In the genomic region with DNA sequence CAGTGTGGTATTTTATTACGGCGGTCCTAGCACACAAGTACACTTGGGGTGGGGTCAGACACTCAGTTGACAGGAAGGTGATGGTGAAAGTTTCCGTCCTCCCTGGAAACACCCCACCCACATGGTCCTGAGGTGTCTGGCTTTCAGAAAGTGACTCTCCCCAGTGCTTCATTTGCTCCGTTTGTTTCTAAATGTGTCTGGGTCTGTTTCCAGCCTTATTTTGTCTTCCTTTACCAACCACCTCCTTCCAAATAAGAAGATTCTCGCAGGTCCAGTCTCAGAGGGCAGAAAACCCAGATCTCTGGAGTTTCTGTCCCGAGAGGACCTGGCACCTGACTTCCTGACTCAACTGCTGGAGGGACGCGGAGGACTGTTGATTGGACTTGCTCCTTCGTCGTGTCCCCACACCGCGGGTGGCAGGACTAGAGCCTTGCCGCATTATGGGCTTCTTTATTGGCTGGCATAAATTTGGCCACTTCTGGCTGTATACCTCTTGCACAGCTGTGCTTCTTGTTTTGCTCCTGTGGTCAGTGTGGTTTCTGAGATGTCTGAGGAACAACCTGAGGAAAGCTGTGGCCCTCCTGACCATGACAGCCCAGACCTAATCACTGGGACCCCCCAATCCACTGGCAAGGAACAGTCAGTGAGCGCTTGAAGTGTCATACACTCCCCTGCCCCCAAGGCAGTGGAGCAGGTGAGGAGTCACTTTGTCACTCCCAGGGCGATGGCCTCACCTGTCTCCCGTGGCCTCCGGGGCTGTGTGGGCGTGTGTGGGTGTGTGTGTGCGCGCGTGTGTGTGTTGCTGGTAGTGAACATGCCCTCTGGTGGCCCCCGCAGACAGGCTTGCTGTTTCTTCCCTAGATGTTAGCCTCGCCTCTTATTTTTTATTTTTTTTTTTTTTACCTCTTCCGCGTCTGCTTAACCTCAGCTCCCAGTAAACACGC, we compare ENCODE assay signal across 8 cellular contexts. TPM values are rescaled to one million over a fixed set of nuclear protein-coding genes. Genes with fewer than 3 reads are reported as not detected.
DNase-seq lines count a peak whose midpoint lies in the region; ATAC-seq, FAIRE-seq and TF ChIP-seq lines count a peak whose summit lies in the region.

No MANE protein-coding gene starts in this region.

- TF ChIP-seq CTCF in GM12872 (IDR thresholded peaks at IDR 0.05; ENCODE audit: insufficient read depth, low read depth, low read length) (peak; percentile 52), HepG2 (CRISPR knock-in tag; IDR thresholded peaks at IDR 0.05) (no peak), sigmoid colon (IDR thresholded peaks at IDR 0.05) (no peak)

- TF ChIP-seq POLR2A in HepG2 (IDR thresholded peaks at IDR 0.05; ENCODE audit: insufficient read depth in 1 of 2, low read depth in 2 of 2, low read length in 2 of 2) = no peak
- no peak for TF ChIP-seq POLR2A in sigmoid colon (IDR thresholded peaks at IDR 0.05)

- no peak overlapping the region for H3K4me2 ChIP-seq in HepG2 (ENCODE audit: low read depth, low read length)

- no peak for TF ChIP-seq RAD21 in HepG2 (CRISPR knock-in tag; IDR thresholded peaks at IDR 0.05)

- intact Hi-C loops in HepG2 (cut with micrococcal nuclease; ENCODE audit: unreplicated experiment) = no loop called here
- intact Hi-C loops in sigmoid colon (cut with DNase I) = no loop called here

- TF ChIP-seq EP300 in HepG2 (IDR thresholded peaks at IDR 0.05; ENCODE audit: low read depth in 2 of 2, low read length in 2 of 2) (no peak), HepG2 (CRISPR knock-in tag; IDR thresholded peaks at IDR 0.05; ENCODE audit: borderline replicate concordance) (no peak), sigmoid colon (IDR thresholded peaks at IDR 0.05) (no peak)

- BruUV-seq in HepG2 (replicated peaks; lab: Mats Ljungman, UMichigan) = no TSS peak

- in situ Hi-C loops in HepG2 (cut with HindIII; ENCODE audit: extremely low pct_ligation_motif_present, low pct_unique_long_range_greater_than_20kb) = no loop called here

- no peaks in the 10 kb centered on the region for H3K79me2 ChIP-seq in HepG2 (ENCODE audit: insufficient read depth, low read length)

- no peaks in the 10 kb centered on the region for H3K9me3 ChIP-seq in HepG2 (ENCODE audit: low read length)
- H3K9me3 ChIP-seq in sigmoid colon = no peaks in the 10 kb centered on the region

- H3K36me3 ChIP-seq in HepG2 (replicated peaks in 1 of 2; ENCODE audit: control insufficient read depth in 1 of 2, insufficient read depth in 2 of 2, low read length in 2 of 2) = no peaks in the 10 kb centered on the region
- no peaks in the 10 kb centered on the region for H3K36me3 ChIP-seq in sigmoid colon

- H3K27ac ChIP-seq in HepG2 (ENCODE audit: extremely low read length, insufficient read depth, low read length) (no peak overlapping the region), sigmoid colon (no peak overlapping the region)

- H3K4me3 ChIP-seq in HepG2 (replicated peaks in 1 of 3; ENCODE audit: insufficient read depth in 1 of 3, low read depth in 2 of 3, low read length in 3 of 3) = no peak overlapping the region
- no peak overlapping the region for H3K4me3 ChIP-seq in sigmoid colon

- H4K20me1 ChIP-seq in HepG2 (ENCODE audit: insufficient read depth, low read length) = no peaks in the 10 kb centered on the region

- no peak overlapping the region for H2AFZ ChIP-seq in HepG2 (ENCODE audit: low read length)

- no peak for FAIRE-seq in HepG2 (lab: Jason Lieb, UNC)

- POLR2A ChIA-PET in HepG2 (lab: Yijun Ruan, JAX) = no interaction called here

- peak; percentile 49 for ATAC-seq in HG02885 (IDR thresholded peaks at IDR 0.05; ENCODE audit: poor library complexity, unreplicated experiment)
- peak; percentile 33; the same call in 1 of the 3 replicates for ATAC-seq in HepG2

- DNase-seq in activated CD4-positive, alpha-beta T cell treated with anti-CD3 and anti-CD28 coated beads, Interleukin-2, amount 50 U/mL, for 48 hours = peak; percentile 70 to 78
- DNase-seq in HepG2 (ENCODE audit: low spot score) (no peak), NCI-H146 treated with DMSO at 0.1 percent for 48 hours (lab: John Stamatoyannopoulos, UW; ENCODE audit: unreplicated experiment) (no peak), ureter (ENCODE audit: low spot score) (no peak), Ammon's horn (ENCODE audit: low spot score) (no peak), sigmoid colon (no peak)

- CTCF ChIA-PET in HepG2 (lab: Yijun Ruan, JAX; ENCODE audit: low intra/inter-chr PET ratio, low total read pairs) = no interaction called here

- H3K27me3 ChIP-seq in HepG2 (ENCODE audit: control insufficient read depth in 1 of 2, insufficient read depth in 2 of 2, low read length in 2 of 2) = no peaks in the 10 kb centered on the region
- no peaks in the 10 kb centered on the region for H3K27me3 ChIP-seq in sigmoid colon

- no peak overlapping the region for H3K9ac ChIP-seq in HepG2 (ENCODE audit: insufficient read depth, low read depth, low read length)

- 65% methylated on average over 22 of the region's 26 CpGs for WGBS in HepG2 (ENCODE audit: low lambda C conversion rate)
- 47 to 78% methylated on average over 26 of the region's 26 CpGs for WGBS in sigmoid colon, 2 donors

- H3K4me1 ChIP-seq in HepG2 (ENCODE audit: insufficient read depth, low read length) = no peaks in the 10 kb centered on the region
- H3K4me1 ChIP-seq in sigmoid colon = no peaks in the 10 kb centered on the region

TF ChIP-seq in HepG2, 621 proteins besides CTCF, POLR2A, EP300 and RAD21 (continues in another document):
- TF ChIP-seq MYC (CRISPR knock-in tag; IDR thresholded peaks at IDR 0.05; ENCODE audit: borderline replicate concordance) (no peak), NFYB (CRISPR knock-in tag; IDR thresholded peaks at IDR 0.05) (no peak), ZNF607 (CRISPR knock-in tag; IDR thresholded peaks at IDR 0.05; ENCODE audit: borderline replicate concordance) (no peak), SCMH1 (CRISPR knock-in tag; IDR thresholded peaks at IDR 0.05; ENCODE audit: borderline replicate concordance) (no peak), ZNF260 (CRISPR knock-in tag; IDR thresholded peaks at IDR 0.05; ENCODE audit: borderline replicate concordance, low read depth) (no peak), ARHGAP35 (CRISPR knock-in tag; IDR thresholded peaks at IDR 0.05; ENCODE audit: borderline replicate concordance) (no peak), HNRNPK (IDR thresholded peaks at IDR 0.05; ENCODE audit: low read depth, low read length, poor library complexity, severe bottlenecking) (no peak), ISX (CRISPR knock-in tag; conservative IDR thresholded peaks at IDR 0.05) (no peak), ZNF556 (CRISPR knock-in tag; IDR thresholded peaks at IDR 0.05; ENCODE audit: borderline replicate concordance) (no peak), ELF1 (CRISPR knock-in tag; IDR thresholded peaks at IDR 0.05) (no peak), RFX5 (IDR thresholded peaks at IDR 0.05; ENCODE audit: low read depth, low read length) (no peak)
- TF ChIP-seq, protein P1, sequence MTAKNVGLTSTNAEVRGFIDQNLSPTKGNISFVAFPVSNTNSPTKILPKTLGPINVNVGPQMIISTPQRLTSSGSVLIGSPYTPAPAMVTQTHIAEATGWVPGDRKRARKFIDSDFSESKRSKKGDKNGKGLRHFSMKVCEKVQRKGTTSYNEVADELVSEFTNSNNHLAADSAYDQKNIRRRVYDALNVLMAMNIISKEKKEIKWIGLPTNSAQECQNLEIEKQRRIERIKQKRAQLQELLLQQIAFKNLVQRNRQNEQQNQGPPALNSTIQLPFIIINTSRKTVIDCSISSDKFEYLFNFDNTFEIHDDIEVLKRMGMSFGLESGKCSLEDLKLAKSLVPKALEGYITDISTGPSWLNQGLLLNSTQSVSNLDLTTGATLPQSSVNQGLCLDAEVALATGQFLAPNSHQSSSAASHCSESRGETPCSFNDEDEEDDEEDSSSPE (CRISPR knock-in tag; IDR thresholded peaks at IDR 0.05) = no peak
- TF ChIP-seq, protein P2, sequence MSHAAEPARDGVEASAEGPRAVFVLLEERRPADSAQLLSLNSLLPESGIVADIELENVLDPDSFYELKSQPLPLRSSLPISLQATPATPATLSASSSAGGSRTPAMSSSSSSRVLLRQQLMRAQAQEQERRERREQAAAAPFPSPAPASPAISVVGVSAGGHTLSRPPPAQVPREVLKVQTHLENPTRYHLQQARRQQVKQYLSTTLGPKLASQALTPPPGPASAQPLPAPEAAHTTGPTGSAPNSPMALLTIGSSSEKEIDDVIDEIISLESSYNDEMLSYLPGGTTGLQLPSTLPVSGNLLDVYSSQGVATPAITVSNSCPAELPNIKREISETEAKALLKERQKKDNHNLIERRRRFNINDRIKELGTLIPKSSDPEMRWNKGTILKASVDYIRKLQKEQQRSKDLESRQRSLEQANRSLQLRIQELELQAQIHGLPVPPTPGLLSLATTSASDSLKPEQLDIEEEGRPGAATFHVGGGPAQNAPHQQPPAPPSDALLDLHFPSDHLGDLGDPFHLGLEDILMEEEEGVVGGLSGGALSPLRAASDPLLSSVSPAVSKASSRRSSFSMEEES (CRISPR knock-in tag; IDR thresholded peaks at IDR 0.05) = no peak

RNA-seq across cellular contexts. Expression of a gene that starts 45.6 kb away (rescaled TPM):
- 36.4 and 36.7 TPM in 2 replicates for total RNA-seq in HepG2 (2016; rRNA removed; fragmentation: Illumina TruSeq; extraction: Trizol)
- total RNA-seq in HepG2 (2016; cell fraction: cytosol; rRNA removed; fragmentation: Illumina TruSeq; extraction: Trizol; ENCODE audit: low read depth) = 5.1 and 5.6 TPM in 2 replicates
- total RNA-seq in HepG2 (2016; cell fraction: insoluble cytoplasmic fraction; rRNA removed; fragmentation: Illumina TruSeq; extraction: Trizol) = 36.6 and 39.9 TPM in 2 replicates
- total RNA-seq in HepG2 (2016; cell fraction: membrane; rRNA removed; fragmentation: Illumina TruSeq; extraction: Trizol) = 25.8 and 26.4 TPM in 2 replicates
- 46.3 and 52.7 TPM in 2 replicates for total RNA-seq in HepG2 (2016; cell fraction: nucleus; rRNA removed; fragmentation: Illumina TruSeq; extraction: Trizol)
- 32.2 and 34.8 TPM in 2 replicates for polyA plus RNA-seq in HepG2 (2011; rRNA removed)
- 15.5 and 20.6 TPM in 2 replicates for polyA plus RNA-seq in HepG2 (2011; cell fraction: cytosol; rRNA removed)
- polyA plus RNA-seq in HepG2 (2011; cell fraction: nucleus; rRNA removed) = 13.8 and 16.8 TPM in 2 replicates
- 33.3 and 34.4 TPM in 2 replicates for polyA plus RNA-seq in HepG2 (2012)
- 1.6 and 1.7 TPM in 2 replicates for polyA plus RNA-seq in HepG2 (2016; cell fraction: cytosol; fragmentation: Illumina TruSeq; extraction: Trizol; ENCODE audit: low read depth)
- 31.2 and 31.8 TPM in 2 replicates for polyA plus RNA-seq in HepG2 (2016; cell fraction: insoluble cytoplasmic fraction; fragmentation: Illumina TruSeq; extraction: Trizol; ENCODE audit: low read depth)
- 10.0 and 11.0 TPM in 2 replicates for polyA plus RNA-seq in HepG2 (2016; cell fraction: membrane; fragmentation: Illumina TruSeq; extraction: Trizol; ENCODE audit: low read depth)
- polyA plus RNA-seq in HepG2 (2016; cell fraction: nucleus; fragmentation: Illumina TruSeq; extraction: Trizol; ENCODE audit: insufficient read depth, low read depth) = 22.4 and 22.7 TPM in 2 replicates
- 25.7 and 38.6 TPM in 2 replicates for polyA minus RNA-seq in HepG2 (2011; rRNA and poly(A)+ RNA removed; ENCODE audit: low replicate concordance)
- 28.8 and 32.2 TPM in 2 replicates for polyA minus RNA-seq in HepG2 (2011; cell fraction: cytosol; rRNA and poly(A)+ RNA removed)
- polyA minus RNA-seq in HepG2 (2011; cell fraction: nucleus; rRNA and poly(A)+ RNA removed) = 68.2 and 81.1 TPM in 2 replicates
- 38.7 TPM for total RNA-seq in ureter
- 10 to 100 TPM; 18.4 to 20.7 (median 20.2) TPM for total RNA-seq in sigmoid colon
- 10 to 100 TPM; 10.2 to 14.1 (median 11.8) TPM for polyA plus RNA-seq in sigmoid colon

Comparison
In these comparisons a context has a peak if more than half of its experiments do, and no peak if none do; other contexts are left out.
1. DNase-seq: peak in activated CD4-positive, alpha-beta T cell treated with anti-CD3 and anti-CD28 coated beads, Interleukin-2, amount 50 U/mL, for 48 hours (2 of 2); none in HepG2 (single experiment), NCI-H146 treated with DMSO at 0.1 percent for 48 hours (single experiment), ureter (single experiment), Ammon's horn (single experiment) and sigmoid colon (single experiment).